Comparison of ENCODE assay signal across 8 cellular contexts in genomic region chr15:43792761-43793493, GRCh38. TPM values are rescaled to one million over a fixed set of nuclear protein-coding genes. Genes with fewer than 3 reads are reported as not detected.
DNase-seq lines count a peak whose midpoint lies in the region; ATAC-seq and TF ChIP-seq lines count a peak whose summit lies in the region.

No MANE protein-coding gene starts in this region.

- H3K14ac ChIP-seq in H9 (ENCODE audit: insufficient read depth, low read length): peak overlapping the region; percentile 96

- peak overlapping the region; percentile 96 for H3K9ac ChIP-seq in H9 (ENCODE audit: extremely low read depth, insufficient read length, low read length)

- no peak overlapping the region for H3K27ac ChIP-seq in H9 (ENCODE audit: insufficient read length, low read depth, low read length)
- peak overlapping the region; percentile 100 for H3K27ac ChIP-seq in naive thymus-derived CD4-positive, alpha-beta T cell (ENCODE audit: low read depth, low read length)

- no peak overlapping the region for H4K8ac ChIP-seq in H9 (replicated peaks; ENCODE audit: insufficient read length, low read depth, low read length)

- no peaks in the 10 kb centered on the region for H3K9me3 Mint-ChIP-seq in H9
- H3K9me3 Mint-ChIP-seq in activated CD4-positive, alpha-beta T cell treated with anti-CD3 and anti-CD28 coated beads, Interleukin-2, amount 10 ng/mL, durations not matched to agents 24 days and 14 days: no peaks in the 10 kb centered on the region
- H3K9me3 Mint-ChIP-seq in naive thymus-derived CD4-positive, alpha-beta T cell: no peaks in the 10 kb centered on the region

- peak overlapping the region; percentile 20 for H3K56ac ChIP-seq in H9 (ENCODE audit: insufficient read length, low read depth, low read length)

- no peak overlapping the region; the same call in none of the 2 replicates for H3K4ac ChIP-seq in H9 (ENCODE audit: low read depth, low read length)

- no peak overlapping the region for H2BK12ac ChIP-seq in H9 (ENCODE audit: insufficient read length, low read depth, low read length)

- H3K4me3 Mint-ChIP-seq in H9: peak overlapping the region; percentile 98 to 99
- peak overlapping the region; percentile 98 for H3K4me3 Mint-ChIP-seq in activated CD4-positive, alpha-beta T cell treated with anti-CD3 and anti-CD28 coated beads, Interleukin-2, amount 10 ng/mL, durations not matched to agents 24 days and 14 days
- H3K4me3 Mint-ChIP-seq in naive thymus-derived CD4-positive, alpha-beta T cell: peak overlapping the region; percentile 93 to 98 (median 96)

- H2BK20ac ChIP-seq in H9 (ENCODE audit: low read depth, low read length, poor library complexity, severe bottlenecking): no peak overlapping the region

- H3K23ac ChIP-seq in H9 (ENCODE audit: insufficient read length, low read depth, low read length): no peak overlapping the region

- no peaks in the 10 kb centered on the region for H3K27me3 ChIP-seq in H9 (ENCODE audit: insufficient read depth, low read length)
- H3K27me3 ChIP-seq in naive thymus-derived CD4-positive, alpha-beta T cell (ENCODE audit: control insufficient read depth in 2 of 2, insufficient read depth in 2 of 2, low read length in 2 of 2): no peaks in the 10 kb centered on the region

- peaks cover 6% of the 10 kb centered on the region; the same call in 1 of the 2 replicates for H3K79me2 ChIP-seq in H9 (ENCODE audit: insufficient read depth, low read length)

- H3K4me1 ChIP-seq in H9 (ENCODE audit: insufficient read depth, low read length): peaks cover 18% of the 10 kb centered on the region; the same call in 1 of the 2 replicates
- peaks cover 9 to 22% of the 10 kb centered on the region in 2 donors for H3K4me1 ChIP-seq in naive thymus-derived CD4-positive, alpha-beta T cell (ENCODE audit: control insufficient read depth in 2 of 2, insufficient read depth in 2 of 2, low read length in 2 of 2)

- DNase-seq in AG04449 (ENCODE audit: low read depth, low spot score): no peak
- DNase-seq in H9: no peak
- peak; percentile 80 for DNase-seq in activated CD4-positive, alpha-beta T cell treated with anti-CD3 and anti-CD28 coated beads, Interleukin-2, amount 10 ng/mL, durations not matched to agents 24 days and 14 days
- DNase-seq in epithelial cell of proximal tubule (ENCODE audit: low read depth): no peak
- peak in 6 of 9 donors; percentile 17 to 48 (median 20) for DNase-seq in naive thymus-derived CD4-positive, alpha-beta T cell
- no peak for DNase-seq in NCI-H2196 (lab: John Stamatoyannopoulos, UW; ENCODE audit: unreplicated experiment)
- DNase-seq in retina: no peak
- DNase-seq in NCI-H2227 (lab: John Stamatoyannopoulos, UW; ENCODE audit: unreplicated experiment): no peak

- no peaks in the 10 kb centered on the region for H4K20me1 ChIP-seq in H9 (ENCODE audit: control insufficient read depth, insufficient read depth, insufficient read length)

- peaks cover 3% of the 10 kb centered on the region for H3K79me1 ChIP-seq in H9 (ENCODE audit: insufficient read depth, low read depth, low read length, poor library complexity, severe bottlenecking)

- no peaks in the 10 kb centered on the region for H3K27me3 Mint-ChIP-seq in H9 (ENCODE audit: low read depth)
- no peaks in the 10 kb centered on the region for H3K27me3 Mint-ChIP-seq in activated CD4-positive, alpha-beta T cell treated with anti-CD3 and anti-CD28 coated beads, Interleukin-2, amount 10 ng/mL, durations not matched to agents 24 days and 14 days
- peaks cover 0 to 2% (median 0%) of the 10 kb centered on the region in 5 donors for H3K27me3 Mint-ChIP-seq in naive thymus-derived CD4-positive, alpha-beta T cell

- intact Hi-C loops in activated CD4-positive, alpha-beta T cell treated with anti-CD3 and anti-CD28 coated beads, Interleukin-2, amount 10 ng/mL, durations not matched to agents 24 days and 14 days (cut with micrococcal nuclease): loop anchor here (1.0 to 2.0 kb wide), 3 partner anchors 7 to 44 kb away; partner anchors contain the start of genes HYPK, SERINC4 and WDR76
- intact Hi-C loops in naive thymus-derived CD4-positive, alpha-beta T cell (cut with micrococcal nuclease): loop anchor here (1.0 to 10.0 kb wide), 7 partner anchors 7 to 1298 kb away; partner anchors contain the start of genes HYPK (in 2 of the 2), MFAP1 (in 2 of the 2), PDIA3 (in 2 of the 2) and SERINC4 (in 2 of the 2)

- H3K4me2 ChIP-seq in H9 (ENCODE audit: insufficient read depth, insufficient read length, low read length): peak overlapping the region; percentile 94

- peaks cover 50 to 64% of the 10 kb centered on the region in 2 experiments for H3K4me1 Mint-ChIP-seq in H9
- H3K4me1 Mint-ChIP-seq in activated CD4-positive, alpha-beta T cell treated with anti-CD3 and anti-CD28 coated beads, Interleukin-2, amount 10 ng/mL, durations not matched to agents 24 days and 14 days: peaks cover 28% of the 10 kb centered on the region
- H3K4me1 Mint-ChIP-seq in naive thymus-derived CD4-positive, alpha-beta T cell: peaks cover 33 to 54% (median 48%) of the 10 kb centered on the region in 7 donors

- no CpG with 5 or more reads among the region's 33 CpGs for WGBS in H9 (ENCODE audit: extremely low coverage, insufficient read length, low lambda C conversion rate)

- H3K27ac Mint-ChIP-seq in H9: peak overlapping the region; percentile 91 to 99 (median 99)
- H3K27ac Mint-ChIP-seq in activated CD4-positive, alpha-beta T cell treated with anti-CD3 and anti-CD28 coated beads, Interleukin-2, amount 10 ng/mL, durations not matched to agents 24 days and 14 days: peak overlapping the region; percentile 97
- H3K27ac Mint-ChIP-seq in naive thymus-derived CD4-positive, alpha-beta T cell: peak overlapping the region; percentile 91 to 99 (median 98)

- H3K18ac ChIP-seq in H9 (ENCODE audit: insufficient read length, low read depth, low read length): peak overlapping the region; percentile 92

- no peak overlapping the region for H2BK120ac ChIP-seq in H9 (ENCODE audit: low read depth, low read length, poor library complexity, severe bottlenecking)

- no peak overlapping the region for H2BK5ac ChIP-seq in H9 (ENCODE audit: insufficient read length, low read length)

- TF ChIP-seq CTCF in AG04449 (IDR thresholded peaks at IDR 0.05; ENCODE audit: insufficient read depth, low read length, missing control alignments): peak; percentile 18
- 0 out of 3 replicates have a peak, but pooled peaks have one; percentile 10 for TF ChIP-seq CTCF in H9 (conservative IDR thresholded peaks at IDR 0.05)
- TF ChIP-seq CTCF in epithelial cell of proximal tubule (conservative IDR thresholded peaks at IDR 0.05; ENCODE audit: low read depth, low read length): peak; percentile 20

- no peaks in the 10 kb centered on the region for H3K9me3 ChIP-seq in H9 (ENCODE audit: control insufficient read depth, low read depth, low read length)
- H3K9me3 ChIP-seq in naive thymus-derived CD4-positive, alpha-beta T cell (ENCODE audit: control insufficient read depth in 2 of 3, low read length in 3 of 3): no peaks in the 10 kb centered on the region

- H3T11ph ChIP-seq in H9 (ENCODE audit: low read length): no peak overlapping the region

- peaks cover 33 to 49% (median 35%) of the 10 kb centered on the region in 3 experiments for H3K36me3 Mint-ChIP-seq in H9 (ENCODE audit: insufficient read depth in 1 of 3, low read depth in 3 of 3)
- H3K36me3 Mint-ChIP-seq in activated CD4-positive, alpha-beta T cell treated with anti-CD3 and anti-CD28 coated beads, Interleukin-2, amount 10 ng/mL, durations not matched to agents 24 days and 14 days (ENCODE audit: low read depth): peaks cover 51% of the 10 kb centered on the region
- H3K36me3 Mint-ChIP-seq in naive thymus-derived CD4-positive, alpha-beta T cell: peaks cover 9 to 35% (median 29%) of the 10 kb centered on the region in 5 donors

- POLR2A ChIA-PET in AG04449 (lab: Yijun Ruan, JAX): interaction anchor here (0.6 to 1.0 kb wide), 4 partner anchors 16 to 1690 kb away, joined by 3 to 5 read pairs (median 4); partner anchors contain the start of gene MFAP1
- POLR2A ChIA-PET in naive thymus-derived CD4-positive, alpha-beta T cell (lab: Charles Lee): interaction anchor here (0.6 to 5.6 kb wide), 14 partner anchors 10 to 1407 kb away, joined by 3 to 42 read pairs (median 4); partner anchors contain the start of genes ELL3, MFAP1 and PDIA3

- CTCF ChIA-PET in AG04449 (lab: Yijun Ruan, JAX): interaction anchor here (1.4 to 4.1 kb wide), 3 partner anchors 12 to 22 kb away, joined by 4 to 20 read pairs (median 17); partner anchors contain the start of gene ELL3
- CTCF ChIA-PET in naive thymus-derived CD4-positive, alpha-beta T cell (lab: Charles Lee): interaction anchor here (0.6 to 2.0 kb wide), 4 partner anchors 10 to 712 kb away, joined by 4 to 5 read pairs (median 5); partner anchors contain the start of gene ELL3

- H2AFZ ChIP-seq in H9 (ENCODE audit: low read length): no peak overlapping the region

- no peak for ATAC-seq in naive thymus-derived CD4-positive, alpha-beta T cell

- H3K23me2 ChIP-seq in H9 (ENCODE audit: insufficient read length, low read depth, low read length, poor library complexity, severe bottlenecking): peaks cover 8% of the 10 kb centered on the region

- peak overlapping the region; percentile 100 for H3K4me3 ChIP-seq in AG04449 (ENCODE audit: low read depth, low read length)
- peak overlapping the region; percentile 100 for H3K4me3 ChIP-seq in epithelial cell of proximal tubule (ENCODE audit: low read depth, low read length)
- H3K4me3 ChIP-seq in naive thymus-derived CD4-positive, alpha-beta T cell (ENCODE audit: low read length): peak overlapping the region; percentile 98

- H3K36me3 ChIP-seq in naive thymus-derived CD4-positive, alpha-beta T cell (ENCODE audit: control insufficient read depth in 2 of 3, insufficient read depth in 3 of 3, low read length in 3 of 3): peaks cover 9 to 50% (median 16%) of the 10 kb centered on the region in 3 experiments

- peak overlapping the region; percentile 73 for H4K91ac ChIP-seq in H9 (ENCODE audit: insufficient read length, low read depth, low read length)

- no peak overlapping the region for H4K5ac ChIP-seq in H9 (ENCODE audit: insufficient read length, low read depth, low read length)

- no peak overlapping the region for H2AK5ac ChIP-seq in H9 (ENCODE audit: insufficient read length, low read length)

- H2BK15ac ChIP-seq in H9 (ENCODE audit: low read depth, low read length): no peak overlapping the region; the same call in none of the 2 replicates

RNA-seq across cellular contexts. Expression of gene SERF2, which starts 0.8 kb away (rescaled TPM):
- total RNA-seq in H9 (2021) (819 and 831 TPM in 2 replicates), epithelial cell of proximal tubule (621 and 1,163 TPM in 2 replicates)
- 524 TPM in 2 replicates for total RNA-seq in activated CD4-positive, alpha-beta T cell treated with anti-CD3 and anti-CD28 coated beads, Interleukin-2, amount 10 ng/mL, durations not matched to agents 24 days and 14 days
- 100 to 1,000 TPM; 358 to 676 (median 553) TPM for total RNA-seq in naive thymus-derived CD4-positive, alpha-beta T cell
- polyA plus RNA-seq in naive thymus-derived CD4-positive, alpha-beta T cell: 1,000 to 10,000 TPM; 1,664 to 2,070 TPM

RNA-seq across cellular contexts. Expression of gene SERINC4, which starts 7.1 kb away (rescaled TPM):
- total RNA-seq in H9 (2021) (0.17 and 0.26 TPM in 2 replicates), epithelial cell of proximal tubule (not detected in 2 replicates)
- 0.28 and 0.33 TPM in 2 replicates for total RNA-seq in activated CD4-positive, alpha-beta T cell treated with anti-CD3 and anti-CD28 coated beads, Interleukin-2, amount 10 ng/mL, durations not matched to agents 24 days and 14 days
- under 1 TPM in 4 of 5 experiments, not detected in 1; 0.13 to 0.57 (median 0.33) TPM for total RNA-seq in naive thymus-derived CD4-positive, alpha-beta T cell
- 1 to 10 TPM; 3.1 to 8.8 TPM for polyA plus RNA-seq in naive thymus-derived CD4-positive, alpha-beta T cell

RNA-seq across cellular contexts. Expression of gene HYPK, which starts 7.5 kb away (rescaled TPM):
- total RNA-seq in H9 (2021) (25.4 and 25.9 TPM in 2 replicates), epithelial cell of proximal tubule (15.6 and 28.0 TPM in 2 replicates)
- total RNA-seq in activated CD4-positive, alpha-beta T cell treated with anti-CD3 and anti-CD28 coated beads, Interleukin-2, amount 10 ng/mL, durations not matched to agents 24 days and 14 days: 20.3 and 33.8 TPM in 2 replicates
- 10 to 100 TPM; 16.9 to 32.1 (median 27.0) TPM for total RNA-seq in naive thymus-derived CD4-positive, alpha-beta T cell
- 10 to 100 TPM in 1 of 2 donors, 1 to 10 TPM in 1; 7.5 to 28.2 TPM for polyA plus RNA-seq in naive thymus-derived CD4-positive, alpha-beta T cell

RNA-seq across cellular contexts. Expression of gene ELL3, which starts 16.2 kb away (rescaled TPM):
- total RNA-seq in H9 (2021) (6.4 and 7.2 TPM in 2 replicates), epithelial cell of proximal tubule (5.1 and 7.6 TPM in 2 replicates)
- 1.2 and 1.3 TPM in 2 replicates for total RNA-seq in activated CD4-positive, alpha-beta T cell treated with anti-CD3 and anti-CD28 coated beads, Interleukin-2, amount 10 ng/mL, durations not matched to agents 24 days and 14 days
- total RNA-seq in naive thymus-derived CD4-positive, alpha-beta T cell: 1 to 10 TPM; 1.8 to 2.1 (median 1.9) TPM
- polyA plus RNA-seq in naive thymus-derived CD4-positive, alpha-beta T cell: 1 to 10 TPM; 2.9 to 4.9 TPM

RNA-seq across cellular contexts. Expression of gene MFAP1, which starts 31.6 kb away (rescaled TPM):
- total RNA-seq in H9 (2021): 44.7 and 47.8 TPM in 2 replicates
- total RNA-seq in activated CD4-positive, alpha-beta T cell treated with anti-CD3 and anti-CD28 coated beads, Interleukin-2, amount 10 ng/mL, durations not matched to agents 24 days and 14 days: 49.3 and 51.3 TPM in 2 replicates
- total RNA-seq in epithelial cell of proximal tubule: 24.1 and 35.7 TPM in 2 replicates
- total RNA-seq in naive thymus-derived CD4-positive, alpha-beta T cell: 10 to 100 TPM in 4 of 5 experiments, 1 to 10 TPM in 1; 8.5 to 37.3 (median 21.8) TPM
- polyA plus RNA-seq in naive thymus-derived CD4-positive, alpha-beta T cell: 10 to 100 TPM in 1 of 2 donors, 1 to 10 TPM in 1; 8.1 to 22.4 TPM

Comparison
In these comparisons a context has a peak if more than half of its experiments do, and no peak if none do; other contexts are left out.
1. DNase-seq: peak in activated CD4-positive, alpha-beta T cell treated with anti-CD3 and anti-CD28 coated beads, Interleukin-2, amount 10 ng/mL, durations not matched to agents 24 days and 14 days (single experiment) and naive thymus-derived CD4-positive, alpha-beta T cell (6 of 9); none in AG04449 (single experiment), H9 (single experiment), epithelial cell of proximal tubule (single experiment), NCI-H2196 (single experiment), retina (single experiment) and NCI-H2227 (single experiment).
2. Peak in every context shown above with its lines, with median percentiles within 50 percentile points of each other: H3K4me3 ChIP-seq, CTCF ChIP-seq, H3K27ac Mint-ChIP-seq and H3K4me3 Mint-ChIP-seq.